In genomic region chr1:184152944-184153343, GRCh38 we compare ENCODE assay signal across 10 cellular contexts.
DNase-seq lines count a peak whose midpoint lies in the region; ATAC-seq and TF ChIP-seq lines count a peak whose summit lies in the region.
"Had no signal": no experiment of that assay in that cellular context is flagged by ENCODE, and none has a peak within 500 bp of the region (broad histone marks: within the 10 kb centered on the region; RNA-seq: fewer than 3 reads in every experiment).

No MANE protein-coding gene starts in this region.

- H3K4me3 Mint-ChIP-seq in activated CD4-positive, alpha-beta T cell treated with anti-CD3 and anti-CD28 coated beads, Interleukin-2, amount 10 ng/mL, durations not matched to agents 24 days and 14 days, result peak overlapping the region; percentile 67
- peak overlapping the region; percentile 35 for H3K4me3 Mint-ChIP-seq in memory B cell

- H3K36me3 Mint-ChIP-seq in activated CD4-positive, alpha-beta T cell treated with anti-CD3 and anti-CD28 coated beads, Interleukin-2, amount 10 ng/mL, durations not matched to agents 24 days and 14 days (ENCODE audit: low read depth), result no peaks in the 10 kb centered on the region
- no peaks in the 10 kb centered on the region for H3K36me3 Mint-ChIP-seq in memory B cell

- no peaks in the 10 kb centered on the region for H3K27me3 ChIP-seq in thyroid gland

- TF ChIP-seq POLR2A in thyroid gland (IDR thresholded peaks at IDR 0.05), result no peak

- peaks cover 30% of the 10 kb centered on the region for H3K27me3 Mint-ChIP-seq in activated CD4-positive, alpha-beta T cell treated with anti-CD3 and anti-CD28 coated beads, Interleukin-2, amount 10 ng/mL, durations not matched to agents 24 days and 14 days
- peaks cover 12% of the 10 kb centered on the region for H3K27me3 Mint-ChIP-seq in memory B cell

- H3K36me3 ChIP-seq in thyroid gland, result no peaks in the 10 kb centered on the region

- intact Hi-C loops in activated CD4-positive, alpha-beta T cell treated with anti-CD3 and anti-CD28 coated beads, Interleukin-2, amount 10 ng/mL, durations not matched to agents 24 days and 14 days (cut with micrococcal nuclease), result no loop called here
- intact Hi-C loops in thyroid gland (cut with DNase I), result no loop called here

- H3K27ac ChIP-seq in thyroid gland, result peak overlapping the region; percentile 23 to 84 (median 47)

- H3K4me1 ChIP-seq in thyroid gland, result peaks cover 37 to 39% of the 10 kb centered on the region in 2 donors

- 62 to 78% methylated on average over 12 of the region's 12 CpGs for WGBS in thyroid gland, 2 donors

- DNase-seq in activated CD4-positive, alpha-beta T cell treated with anti-CD3 and anti-CD28 coated beads, Interleukin-2, amount 10 ng/mL, durations not matched to agents 24 days and 14 days, result no peak
- DNase-seq in activated CD4-positive, alpha-beta T cell treated with anti-CD3 and anti-CD28 coated beads, Interleukin-2, amount 50 U/mL, for 4 hours, result no peak
- DNase-seq in cardiac fibroblast (ENCODE audit: low read depth in 2 of 2) (no peak), memory B cell (ENCODE audit: low spot score in 2 of 2) (no peak), thyroid gland (no peak), NCI-H187 treated with DMSO at 0.1 percent for 48 hours (lab: John Stamatoyannopoulos, UW) (no peak)
- DNase-seq: NCI-H226 had no signal

- H3K4me1 Mint-ChIP-seq in activated CD4-positive, alpha-beta T cell treated with anti-CD3 and anti-CD28 coated beads, Interleukin-2, amount 10 ng/mL, durations not matched to agents 24 days and 14 days, result peaks cover 13% of the 10 kb centered on the region
- peaks cover 3% of the 10 kb centered on the region for H3K4me1 Mint-ChIP-seq in memory B cell

- no peaks in the 10 kb centered on the region for H3K9me3 ChIP-seq in thyroid gland

- H3K4me3 ChIP-seq in cardiac fibroblast (replicated peaks in 1 of 2; ENCODE audit: low read depth in 2 of 2, low read length in 2 of 2) (peak overlapping the region; percentile 29 to 44), thyroid gland (replicated peaks in 1 of 3) (peak overlapping the region in 1 of 3 donors; percentile 14)

- H3K27ac Mint-ChIP-seq in activated CD4-positive, alpha-beta T cell treated with anti-CD3 and anti-CD28 coated beads, Interleukin-2, amount 10 ng/mL, durations not matched to agents 24 days and 14 days, result no peak overlapping the region
- H3K27ac Mint-ChIP-seq in memory B cell, result no peak overlapping the region

- ATAC-seq in memory B cell (ENCODE audit: low read depth), result no peak
- ATAC-seq in GM19324 (IDR thresholded peaks at IDR 0.05; ENCODE audit: low FRiP score, unreplicated experiment), result no peak
- no peak for ATAC-seq in GM21423 (IDR thresholded peaks at IDR 0.05; ENCODE audit: unreplicated experiment)
- ATAC-seq: activated CD4-positive, CD25-positive, alpha-beta regulatory T cell treated with anti-CD3 and anti-CD28 coated beads, Interleukin-2, amount 50 U/mL, for 24 hours had no signal

- H3K9me3 Mint-ChIP-seq in activated CD4-positive, alpha-beta T cell treated with anti-CD3 and anti-CD28 coated beads, Interleukin-2, amount 10 ng/mL, durations not matched to agents 24 days and 14 days, result no peaks in the 10 kb centered on the region
- H3K9me3 Mint-ChIP-seq in memory B cell, result no peaks in the 10 kb centered on the region

- TF ChIP-seq CTCF in cardiac fibroblast (IDR thresholded peaks at IDR 0.05; ENCODE audit: low read depth, low read length) (no peak), thyroid gland (IDR thresholded peaks at IDR 0.05) (no peak)
